Comparison of ENCODE assay signal across 9 cellular contexts in the genomic region with DNA sequence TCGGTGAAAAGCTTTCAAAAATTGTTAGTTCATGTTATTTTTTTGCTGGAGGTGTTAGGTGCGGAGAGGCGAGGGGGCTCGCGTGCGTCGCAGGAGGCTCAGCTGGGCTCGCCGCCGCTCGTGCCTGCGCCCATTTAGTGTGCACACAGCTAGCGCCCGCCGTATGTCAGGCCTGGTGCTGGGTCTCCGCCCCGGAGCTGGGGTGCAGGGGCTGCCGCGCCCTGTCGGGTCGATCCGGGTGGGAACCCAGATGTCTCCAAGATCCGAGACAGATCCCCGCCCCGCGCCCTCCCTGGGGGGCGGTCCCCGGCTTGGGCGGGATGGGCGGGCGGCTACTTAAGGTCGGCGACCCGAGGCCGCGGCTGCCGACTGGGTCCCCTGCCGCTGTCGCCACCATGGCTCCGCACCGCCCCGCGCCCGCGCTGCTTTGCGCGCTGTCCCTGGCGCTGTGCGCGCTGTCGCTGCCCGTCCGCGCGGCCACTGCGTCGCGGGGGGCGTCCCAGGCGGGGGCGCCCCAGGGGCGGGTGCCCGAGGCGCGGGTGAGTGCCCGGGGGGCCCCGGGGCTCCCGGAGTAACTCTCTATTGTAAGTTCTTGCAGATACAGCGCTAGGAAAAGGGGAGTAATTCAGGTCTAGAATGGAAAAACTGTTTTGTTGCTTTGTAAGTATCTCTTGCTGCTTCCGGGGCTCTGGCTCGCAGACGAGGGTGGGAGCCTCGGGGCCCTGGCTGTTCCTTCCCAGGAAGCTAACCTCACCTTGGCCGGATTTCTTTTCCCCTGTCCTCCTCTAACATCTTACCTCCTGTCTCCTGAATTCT. TPM values are rescaled to one million over a fixed set of nuclear protein-coding genes. Genes with fewer than 3 reads are reported as not detected.
A peak's percentile ranks its signal among the peaks of the same experiment; 100 is the strongest.
DNase-seq lines count a peak whose midpoint lies in the region; ATAC-seq and TF ChIP-seq lines count a peak whose summit lies in the region.
"Had no signal": no experiment of that assay in that cellular context is flagged by ENCODE, and none has a peak within 500 bp of the region (broad histone marks: within the 10 kb centered on the region; RNA-seq: fewer than 3 reads in every experiment).

No MANE protein-coding gene starts in this region.

- ATAC-seq in GM21619 (IDR thresholded peaks at IDR 0.05; ENCODE audit: unreplicated experiment), result no peak
- no peak for ATAC-seq in GM19023 (IDR thresholded peaks at IDR 0.05; ENCODE audit: unreplicated experiment)
- no peak for ATAC-seq in GM18870 (IDR thresholded peaks at IDR 0.05; ENCODE audit: unreplicated experiment)

- H3K4me2 ChIP-seq in Karpas-422 (ENCODE audit: low read depth, low read length, poor library complexity, severe bottlenecking) (peak overlapping the region; percentile 52), hepatocyte (peak overlapping the region; percentile 95)

- no peak overlapping the region for H2AFZ ChIP-seq in Karpas-422 (ENCODE audit: low read length)
- peak overlapping the region; percentile 7 for H2AFZ ChIP-seq in hepatocyte

- H3K9ac ChIP-seq in Karpas-422 (ENCODE audit: low read length), result peak overlapping the region; percentile 27; the same call in 1 of the 2 replicates

- peak overlapping the region; percentile 47 for H3K4me3 ChIP-seq in GM12864 (ENCODE audit: low read depth, low read length)
- H3K4me3 ChIP-seq in Karpas-422 (ENCODE audit: low read length), result peak overlapping the region; percentile 49
- peak overlapping the region; percentile 24 for H3K4me3 ChIP-seq in hepatocyte
- peak overlapping the region; percentile 42 to 44 for H3K4me3 ChIP-seq in prostate gland
- H3K4me3 ChIP-seq: SJSA1 had no signal

- H3K9me2 ChIP-seq in Karpas-422 (replicated peaks; ENCODE audit: insufficient read depth, low read length) (no peaks in the 10 kb centered on the region), hepatocyte (replicated peaks; ENCODE audit: insufficient read depth) (no peaks in the 10 kb centered on the region)

- TF ChIP-seq POLR2A in prostate gland (IDR thresholded peaks at IDR 0.05), result peak; percentile 35

- no peak for DNase-seq in GM12864 (ENCODE audit: low read depth)
- no peak for DNase-seq in Karpas-422
- DNase-seq in hepatocyte (ENCODE audit: low spot score), result peak; percentile 61
- no peak for DNase-seq in prostate gland (ENCODE audit: low spot score)

- H3K27ac ChIP-seq in Karpas-422 (ENCODE audit: low read length) (no peak overlapping the region), adipose tissue (ENCODE audit: low read depth, low read length) (peak overlapping the region; percentile 30), hepatocyte (peak overlapping the region; percentile 75), prostate gland (peak overlapping the region; percentile 81 to 84)
- H3K27ac ChIP-seq: SJSA1 had no signal

- H3K36me3 ChIP-seq in Karpas-422 (ENCODE audit: insufficient read depth, low read length) (no peaks in the 10 kb centered on the region), hepatocyte (replicated peaks; ENCODE audit: insufficient read depth, low read depth) (no peaks in the 10 kb centered on the region), prostate gland (no peaks in the 10 kb centered on the region)

- H3K27me3 ChIP-seq in Karpas-422 (ENCODE audit: low read length), result no peaks in the 10 kb centered on the region
- no peaks in the 10 kb centered on the region for H3K27me3 ChIP-seq in hepatocyte
- no peaks in the 10 kb centered on the region for H3K27me3 ChIP-seq in prostate gland (replicated peaks; ENCODE audit: insufficient read depth)
- H3K27me3 ChIP-seq: SJSA1 had no signal

- TF ChIP-seq CTCF in GM12864 (IDR thresholded peaks at IDR 0.05; ENCODE audit: low read depth, low read length, missing control alignments), result no peak
- no peak for TF ChIP-seq CTCF in hepatocyte (IDR thresholded peaks at IDR 0.05; ENCODE audit: poor library complexity)
- peak in 1 of 4 experiments; percentile 5 for TF ChIP-seq CTCF in prostate gland (IDR thresholded peaks at IDR 0.05)

- H3K4me1 ChIP-seq in Karpas-422 (ENCODE audit: low read length), result peaks cover 28% of the 10 kb centered on the region
- peaks cover 34% of the 10 kb centered on the region for H3K4me1 ChIP-seq in hepatocyte (ENCODE audit: insufficient read depth)
- peaks cover 7% of the 10 kb centered on the region for H3K4me1 ChIP-seq in prostate gland (replicated peaks)

- no peaks in the 10 kb centered on the region for H3K9me3 ChIP-seq in Karpas-422 (ENCODE audit: low read length)
- H3K9me3 ChIP-seq in hepatocyte (ENCODE audit: low read depth), result no peaks in the 10 kb centered on the region
- H3K9me3 ChIP-seq in prostate gland, result no peaks in the 10 kb centered on the region
- H3K9me3 ChIP-seq: SJSA1 had no signal

- H4K20me1 ChIP-seq in Karpas-422 (ENCODE audit: insufficient read depth, low read depth, low read length) (no peaks in the 10 kb centered on the region), hepatocyte (ENCODE audit: insufficient read depth, poor library complexity, severe bottlenecking) (no peaks in the 10 kb centered on the region)

- WGBS in adipose tissue, 3 donors, result 2 to 3% (median 2%) methylated on average over 58 to 74 of the region's 74 CpGs
- 4% methylated on average over 55 of the region's 74 CpGs for WGBS in hepatocyte (ENCODE audit: low lambda C conversion rate, missing lambda C conversion rate)
- WGBS in prostate gland, result 2% methylated on average over 57 of the region's 74 CpGs

- intact Hi-C loops in prostate gland (cut with DNase I), result no loop called here

- no peaks in the 10 kb centered on the region for H3K79me2 ChIP-seq in Karpas-422 (ENCODE audit: low read length)
- H3K79me2 ChIP-seq in hepatocyte, result peaks cover 14% of the 10 kb centered on the region

RNA-seq across cellular contexts. Expression of a gene that starts 31.7 kb away (rescaled TPM):
- total RNA-seq in Karpas-422 (2014; rRNA removed; shearing (Covaris generic); ENCODE audit: low replicate concordance), result 33.7 and 36.7 TPM in 2 replicates
- polyA plus RNA-seq in adipose tissue (1,000 to 10,000 TPM in 2 of 3 donors, 100 to 1,000 TPM in 1; 183 to 2,232 (median 1,519) TPM), hepatocyte (321 and 404 TPM in 2 replicates)
- total RNA-seq in hepatocyte (369 and 396 TPM in 2 replicates), prostate gland (100 to 1,000 TPM; 390 to 690 TPM)
